Comparison of ENCODE assay signal across 15 cellular contexts in genomic region chr7:779480-779879, GRCh38.
"Had no signal": no experiment of that assay in that cellular context is flagged by ENCODE, and none has a peak within 500 bp of the region (broad histone marks: within the 10 kb centered on the region; RNA-seq: fewer than 3 reads in every experiment).

No MANE protein-coding gene starts in this region.

- H3K4me1 Mint-ChIP-seq: activated naive CD8-positive, alpha-beta T cell treated with anti-CD3 and anti-CD28 coated beads, Interleukin-2, amount 10 ng/mL, durations not matched to agents 7 days and 5 days; nephron progenitor cell; T-helper 17 cell had no signal

- H3K4me3 ChIP-seq: esophagus muscularis mucosa, thoracic aorta had no signal

- ATAC-seq: activated T-cell treated with anti-CD3 and anti-CD28 coated beads, Interleukin-2, amount 50 U/mL, for 72 hours; left lobe of liver; T-helper 17 cell had no signal

- H3K27ac ChIP-seq: thoracic aorta had no signal

- H3K4me3 Mint-ChIP-seq: activated naive CD8-positive, alpha-beta T cell treated with anti-CD3 and anti-CD28 coated beads, Interleukin-2, amount 10 ng/mL, durations not matched to agents 7 days and 5 days; activated T-cell treated with anti-CD3 and anti-CD28 coated beads, Interleukin-2, amount 50 U/mL, for 72 hours; nephron progenitor cell; stimulated activated naive CD8-positive, alpha-beta T cell treated with anti-CD3 and anti-CD28 coated beads, Interleukin-15, Interleukin-2, amounts not matched to agents 100 ng/mL and 50 ng/mL, for 24 hours; T-helper 17 cell had no signal

- DNase-seq: activated CD4-positive, alpha-beta T cell treated with anti-CD3 and anti-CD28 coated beads, Interleukin-2, amount 50 U/mL, for 4 hours; activated CD4-positive, CD25-positive, alpha-beta regulatory T cell; activated gamma-delta T cell treated with Interleukin-2 at 50 U/mL for 16 hours; activated naive CD8-positive, alpha-beta T cell treated with anti-CD3 and anti-CD28 coated beads, Interleukin-2, amount 10 ng/mL, durations not matched to agents 7 days and 5 days; activated T-cell treated with anti-CD3 and anti-CD28 coated beads, Interleukin-2, amount 50 U/mL, for 72 hours; glutamatergic neuron; mesendoderm; nephron progenitor cell; stimulated activated CD4-positive, alpha-beta T cell treated with anti-CD3 and anti-CD28 coated beads, Interleukin-15, amount 100 ng/mL, for 24 hours; stimulated activated CD4-positive, alpha-beta T cell treated with anti-CD3 and anti-CD28 coated beads, Interleukin-4, amount 100 ng/mL, for 24 hours; T-helper 17 cell had no signal

- H3K9me3 ChIP-seq: esophagus muscularis mucosa, thoracic aorta had no signal

- H3K27me3 ChIP-seq: esophagus muscularis mucosa had no signal

- H3K27me3 Mint-ChIP-seq: activated naive CD8-positive, alpha-beta T cell treated with anti-CD3 and anti-CD28 coated beads, Interleukin-2, amount 10 ng/mL, durations not matched to agents 7 days and 5 days; stimulated activated naive CD8-positive, alpha-beta T cell treated with anti-CD3 and anti-CD28 coated beads, Interleukin-15, Interleukin-2, amounts not matched to agents 100 ng/mL and 50 ng/mL, for 24 hours; T-helper 17 cell had no signal

- H3K27ac Mint-ChIP-seq: activated naive CD8-positive, alpha-beta T cell treated with anti-CD3 and anti-CD28 coated beads, Interleukin-2, amount 10 ng/mL, durations not matched to agents 7 days and 5 days; activated T-cell treated with anti-CD3 and anti-CD28 coated beads, Interleukin-2, amount 50 U/mL, for 72 hours; nephron progenitor cell; stimulated activated naive CD8-positive, alpha-beta T cell treated with anti-CD3 and anti-CD28 coated beads, Interleukin-15, Interleukin-2, amounts not matched to agents 100 ng/mL and 50 ng/mL, for 24 hours; T-helper 17 cell had no signal

- H3K9me3 Mint-ChIP-seq: activated naive CD8-positive, alpha-beta T cell treated with anti-CD3 and anti-CD28 coated beads, Interleukin-2, amount 10 ng/mL, durations not matched to agents 7 days and 5 days; activated T-cell treated with anti-CD3 and anti-CD28 coated beads, Interleukin-2, amount 50 U/mL, for 72 hours; nephron progenitor cell; stimulated activated naive CD8-positive, alpha-beta T cell treated with anti-CD3 and anti-CD28 coated beads, Interleukin-15, Interleukin-2, amounts not matched to agents 100 ng/mL and 50 ng/mL, for 24 hours had no signal
